ENCODE assay signal across 29 cellular contexts in the genomic region with DNA sequence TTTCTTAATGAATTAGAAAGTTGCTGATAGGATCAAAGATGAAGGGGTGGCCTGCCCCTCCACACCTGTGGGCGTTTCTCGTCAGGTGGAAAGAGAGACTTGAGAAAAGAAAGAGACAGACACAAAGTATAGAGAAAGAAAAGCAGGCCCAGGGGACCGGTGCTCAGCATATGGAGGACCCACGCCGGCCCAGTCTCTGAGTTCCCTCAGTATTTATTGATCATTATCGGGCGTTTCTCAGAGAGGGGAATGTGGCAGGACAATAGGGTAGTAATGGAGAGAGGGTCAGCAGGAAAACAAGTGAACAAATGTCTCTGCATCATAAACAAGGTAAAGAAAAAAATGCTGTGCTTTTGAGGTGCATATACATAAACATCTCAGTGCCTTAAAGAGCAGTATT.
"Had no signal": no experiment of that assay in that cellular context is flagged by ENCODE, and none has a peak within 500 bp of the region (broad histone marks: within the 10 kb centered on the region; RNA-seq: fewer than 3 reads in every experiment).

No MANE protein-coding gene starts in this region.

- H3K9me3 ChIP-seq: left ventricle myocardium inferior, mucosa of descending colon, pancreas, psoas muscle, right atrium auricular region, stomach, thyroid gland, upper lobe of right lung had no signal

- H3K4me3 ChIP-seq: heart right ventricle, left ventricle myocardium inferior, lung, mucosa of descending colon, pancreas, psoas muscle, right atrium auricular region, smooth muscle cell, stomach, thyroid gland, upper lobe of right lung had no signal

- H3K4me1 ChIP-seq: pancreas, psoas muscle, stomach, thyroid gland, upper lobe of right lung had no signal

- H3K36me3 Mint-ChIP-seq: natural killer cell treated with Interleukin-12 subunit alpha and Interleukin-12 subunit beta and Interleukin-15 and Interleukin-18, amount 100 ng/mL, for 72 hours; stimulated activated naive B cell treated with anti-CD40 and anti-IgM and Interleukin-4, amounts not matched to agents 10 μg/mL and 1 μg/mL and 100 μg/mL, for 72 hours had no signal

- H3K27me3 ChIP-seq: brain microvascular endothelial cell, heart right ventricle, pancreas, right atrium auricular region, stomach, thyroid gland, upper lobe of right lung had no signal

- H3K27ac ChIP-seq: brain microvascular endothelial cell, heart right ventricle, left ventricle myocardium inferior, pancreas, psoas muscle, right atrium auricular region, stomach, thyroid gland, upper lobe of right lung had no signal

- H3K27me3 Mint-ChIP-seq: activated CD4-positive, alpha-beta T cell treated with anti-CD3 and anti-CD28 coated beads, Interleukin-2, amount 10 ng/mL, durations not matched to agents 7 days and 5 days; activated CD8-positive, alpha-beta T cell treated with anti-CD3 and anti-CD28 coated beads for 36 hours; activated T-helper 17 cell treated with anti-CD3 and anti-CD28 coated beads, Interleukin-2, amount 50 U/mL, for 72 hours; natural killer cell treated with Interleukin-12 subunit alpha and Interleukin-12 subunit beta and Interleukin-15 and Interleukin-18, amount 100 ng/mL, for 72 hours; stimulated activated naive B cell treated with anti-CD40 and anti-IgM and Interleukin-4, amounts not matched to agents 10 μg/mL and 1 μg/mL and 100 μg/mL, for 72 hours; T-helper 17 cell had no signal

- ATAC-seq: activated CD8-positive, alpha-beta T cell treated with anti-CD3 and anti-CD28 coated beads for 36 hours; activated T-cell treated with anti-CD3 and anti-CD28 coated beads, Interleukin-2, amount 50 U/mL, for 4 hours; activated T-helper 17 cell treated with anti-CD3 and anti-CD28 coated beads, Interleukin-2, amount 50 U/mL, for 72 hours; esophagus mucosa; heart right ventricle; mucosa of descending colon; natural killer cell treated with Interleukin-12 subunit alpha and Interleukin-12 subunit beta and Interleukin-15 and Interleukin-18, amount 100 ng/mL, for 72 hours; pancreas; psoas muscle; stimulated activated naive B cell treated with anti-CD40 and anti-IgM and Interleukin-4, amounts not matched to agents 10 μg/mL and 1 μg/mL and 100 μg/mL, for 72 hours; T-helper 17 cell; upper lobe of right lung had no signal

- H3K27ac Mint-ChIP-seq: activated CD4-positive, alpha-beta T cell treated with anti-CD3 and anti-CD28 coated beads, Interleukin-2, amount 10 ng/mL, durations not matched to agents 7 days and 5 days; activated CD8-positive, alpha-beta T cell treated with anti-CD3 and anti-CD28 coated beads for 36 hours; activated T-helper 17 cell treated with anti-CD3 and anti-CD28 coated beads, Interleukin-2, amount 50 U/mL, for 72 hours; natural killer cell treated with Interleukin-12 subunit alpha and Interleukin-12 subunit beta and Interleukin-15 and Interleukin-18, amount 100 ng/mL, for 72 hours; stimulated activated naive B cell treated with anti-CD40 and anti-IgM and Interleukin-4, amounts not matched to agents 10 μg/mL and 1 μg/mL and 100 μg/mL, for 72 hours; T-helper 17 cell had no signal

- H3K36me3 ChIP-seq: brain microvascular endothelial cell, heart right ventricle, left ventricle myocardium inferior, pancreas, right atrium auricular region, stomach, thyroid gland, upper lobe of right lung had no signal

- H3K4me1 Mint-ChIP-seq: activated CD4-positive, alpha-beta T cell treated with anti-CD3 and anti-CD28 coated beads, Interleukin-2, amount 10 ng/mL, durations not matched to agents 7 days and 5 days; activated T-helper 17 cell treated with anti-CD3 and anti-CD28 coated beads, Interleukin-2, amount 50 U/mL, for 72 hours; stimulated activated naive B cell treated with anti-CD40 and anti-IgM and Interleukin-4, amounts not matched to agents 10 μg/mL and 1 μg/mL and 100 μg/mL, for 72 hours; T-helper 17 cell had no signal

- H3K4me3 Mint-ChIP-seq: activated CD4-positive, alpha-beta T cell treated with anti-CD3 and anti-CD28 coated beads, Interleukin-2, amount 10 ng/mL, durations not matched to agents 7 days and 5 days; activated CD8-positive, alpha-beta T cell treated with anti-CD3 and anti-CD28 coated beads for 36 hours; activated T-cell treated with anti-CD3 and anti-CD28 coated beads, Interleukin-2, amount 50 U/mL, for 4 hours; activated T-helper 17 cell treated with anti-CD3 and anti-CD28 coated beads, Interleukin-2, amount 50 U/mL, for 72 hours; natural killer cell treated with Interleukin-12 subunit alpha and Interleukin-12 subunit beta and Interleukin-15 and Interleukin-18, amount 100 ng/mL, for 72 hours; stimulated activated naive B cell treated with anti-CD40 and anti-IgM and Interleukin-4, amounts not matched to agents 10 μg/mL and 1 μg/mL and 100 μg/mL, for 72 hours; T-helper 17 cell had no signal

- H3K9me3 Mint-ChIP-seq: activated CD4-positive, alpha-beta T cell treated with anti-CD3 and anti-CD28 coated beads, Interleukin-2, amount 10 ng/mL, durations not matched to agents 7 days and 5 days; activated CD8-positive, alpha-beta T cell treated with anti-CD3 and anti-CD28 coated beads for 36 hours; activated T-cell treated with anti-CD3 and anti-CD28 coated beads, Interleukin-2, amount 50 U/mL, for 4 hours; activated T-helper 17 cell treated with anti-CD3 and anti-CD28 coated beads, Interleukin-2, amount 50 U/mL, for 72 hours had no signal

- DNase-seq: activated CD4-positive, alpha-beta T cell treated with anti-CD3 and anti-CD28 coated beads for 1 hour; activated CD4-positive, alpha-beta T cell treated with anti-CD3 and anti-CD28 coated beads, Interleukin-2, amount 10 ng/mL, durations not matched to agents 7 days and 5 days; activated CD8-positive, alpha-beta T cell treated with anti-CD3 and anti-CD28 coated beads for 36 hours; activated gamma-delta T cell treated with Interleukin-2 at 50 U/mL for 16 hours; activated naive CD4-positive, alpha-beta T cell treated with anti-CD3 and anti-CD28 coated beads, Interleukin-2, amount 50 U/mL, for 16 hours; activated T-cell treated with anti-CD3 and anti-CD28 coated beads, Interleukin-2, amount 50 U/mL, for 4 hours; amniotic stem cell; brain microvascular endothelial cell; cortex of kidney; foreskin fibroblast; heart right ventricle; left ventricle myocardium inferior; mucosa of descending colon; pancreas; psoas muscle; stimulated activated CD4-positive, alpha-beta T cell treated with anti-CD3 and anti-CD28 coated beads, Interleukin-15, amount 100 ng/mL, for 24 hours; stimulated activated CD4-positive, alpha-beta T cell treated with anti-CD3 and anti-CD28 coated beads, Interleukin-2, amount 100 ng/mL, for 24 hours; stimulated activated naive B cell treated with anti-CD40 and anti-IgM and Interleukin-4, amounts not matched to agents 10 μg/mL and 1 μg/mL and 100 μg/mL, for 72 hours; stomach; T-helper 17 cell; T1000; thyroid gland; upper lobe of right lung had no signal
